In the genomic region with DNA sequence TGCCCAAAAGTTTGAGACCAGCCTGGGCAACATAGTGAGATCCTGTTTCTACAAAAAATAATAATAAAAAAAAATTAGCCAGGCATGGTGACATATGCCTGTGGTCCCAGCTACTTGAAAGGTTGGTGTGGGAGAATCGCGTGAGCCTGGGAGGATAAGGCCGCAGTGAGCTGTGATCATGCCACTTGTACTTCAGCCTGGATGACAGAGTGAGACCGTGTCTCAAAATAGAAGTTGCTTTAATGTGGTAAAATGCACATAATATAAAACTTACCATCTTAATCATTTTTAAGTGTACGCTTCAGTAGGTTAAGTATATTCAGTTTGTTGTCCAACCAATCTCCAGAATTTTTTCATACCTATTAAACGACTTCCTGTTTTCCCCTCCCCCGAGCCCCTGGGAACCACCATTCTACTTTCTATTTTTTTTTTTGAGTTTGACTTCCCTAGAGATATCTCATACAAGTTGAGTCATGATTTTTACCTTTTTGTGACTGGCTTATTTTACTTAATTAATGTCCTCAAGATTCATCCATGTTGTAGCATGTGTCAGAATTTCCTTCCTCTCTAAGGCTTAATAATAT, we compare ENCODE assay signal across 33 cellular contexts.
"Had no signal": no experiment of that assay in that cellular context is flagged by ENCODE, and none has a peak within 500 bp of the region (broad histone marks: within the 10 kb centered on the region; RNA-seq: fewer than 3 reads in every experiment).

No MANE protein-coding gene starts in this region.

- H3K27me3 Mint-ChIP-seq: activated naive CD8-positive, alpha-beta T cell treated with anti-CD3 and anti-CD28 coated beads, Interleukin-2, amount 10 ng/mL, durations not matched to agents 7 days and 5 days; activated T-cell treated with anti-CD3 and anti-CD28 coated beads, Interleukin-2, amount 50 U/mL, for 24 hours had no signal

- ATAC-seq: body of pancreas, Right ventricle myocardium inferior had no signal

- H3K27ac ChIP-seq: body of pancreas, breast epithelium, coronary artery, PC-9, RWPE1, VCaP had no signal

- H3K27ac Mint-ChIP-seq: activated CD4-positive, alpha-beta memory T cell treated with anti-CD3 and anti-CD28 coated beads, Interleukin-2, amount 10 ng/mL, durations not matched to agents 7 days and 5 days; activated naive CD4-positive, alpha-beta T cell treated with anti-CD3 and anti-CD28 coated beads, Interleukin-2, amount 50 U/mL, for 24 hours; activated naive CD8-positive, alpha-beta T cell treated with anti-CD3 and anti-CD28 coated beads, Interleukin-2, amount 10 ng/mL, durations not matched to agents 7 days and 5 days; activated T-cell treated with anti-CD3 and anti-CD28 coated beads, Interleukin-2, amount 50 U/mL, for 24 hours; activated T-helper 2 cell treated with anti-CD3 and anti-CD28 coated beads, Interferon-gamma antibody, Interleukin-2, Interleukin-4, amounts not matched to agents 10 μg/mL and 5 μg/mL and 100 μg/mL, durations not matched to agents 14 hours and 24 hours and 36 hours had no signal

- H3K9me3 ChIP-seq: body of pancreas had no signal

- H3K4me1 ChIP-seq: body of pancreas, breast epithelium had no signal

- H3K9me3 Mint-ChIP-seq: activated CD4-positive, alpha-beta memory T cell treated with anti-CD3 and anti-CD28 coated beads, Interleukin-2, amount 10 ng/mL, durations not matched to agents 7 days and 5 days; activated naive CD4-positive, alpha-beta T cell treated with anti-CD3 and anti-CD28 coated beads, Interleukin-2, amount 50 U/mL, for 24 hours; activated T-cell treated with anti-CD3 and anti-CD28 coated beads, Interleukin-2, amount 50 U/mL, for 24 hours; activated T-helper 2 cell treated with anti-CD3 and anti-CD28 coated beads, Interferon-gamma antibody, Interleukin-2, Interleukin-4, amounts not matched to agents 10 μg/mL and 5 μg/mL and 100 μg/mL, durations not matched to agents 14 hours and 24 hours and 36 hours had no signal

- H3K4me2 ChIP-seq: PC-9 had no signal

- H3K36me3 Mint-ChIP-seq: activated naive CD4-positive, alpha-beta T cell treated with anti-CD3 and anti-CD28 coated beads, Interleukin-2, amount 50 U/mL, for 24 hours; activated naive CD8-positive, alpha-beta T cell treated with anti-CD3 and anti-CD28 coated beads, Interleukin-2, amount 10 ng/mL, durations not matched to agents 7 days and 5 days had no signal

- H3K36me3 ChIP-seq: breast epithelium had no signal

- H3K27me3 ChIP-seq: body of pancreas, breast epithelium had no signal

- H3K4me3 Mint-ChIP-seq: activated CD4-positive, alpha-beta memory T cell treated with anti-CD3 and anti-CD28 coated beads, Interleukin-2, amount 10 ng/mL, durations not matched to agents 7 days and 5 days; activated naive CD4-positive, alpha-beta T cell treated with anti-CD3 and anti-CD28 coated beads, Interleukin-2, amount 50 U/mL, for 24 hours; activated naive CD8-positive, alpha-beta T cell treated with anti-CD3 and anti-CD28 coated beads, Interleukin-2, amount 10 ng/mL, durations not matched to agents 7 days and 5 days; activated T-cell treated with anti-CD3 and anti-CD28 coated beads, Interleukin-2, amount 50 U/mL, for 24 hours had no signal

- H3K4me1 Mint-ChIP-seq: activated CD4-positive, alpha-beta memory T cell treated with anti-CD3 and anti-CD28 coated beads, Interleukin-2, amount 10 ng/mL, durations not matched to agents 7 days and 5 days; activated naive CD4-positive, alpha-beta T cell treated with anti-CD3 and anti-CD28 coated beads, Interleukin-2, amount 50 U/mL, for 24 hours; activated naive CD8-positive, alpha-beta T cell treated with anti-CD3 and anti-CD28 coated beads, Interleukin-2, amount 10 ng/mL, durations not matched to agents 7 days and 5 days had no signal

- H3K4me3 ChIP-seq: body of pancreas, breast epithelium, coronary artery, PC-9 had no signal

- DNase-seq: activated CD4-positive, alpha-beta memory T cell treated with anti-CD3 and anti-CD28 coated beads, Interleukin-2, amount 10 ng/mL, durations not matched to agents 7 days and 5 days; activated CD4-positive, alpha-beta T cell treated with anti-CD3 and anti-CD28 coated beads for 1 hour; activated CD4-positive, alpha-beta T cell treated with anti-CD3 and anti-CD28 coated beads for 48 hours; activated CD4-positive, CD25-positive, alpha-beta regulatory T cell; activated gamma-delta T cell; activated naive CD4-positive, alpha-beta T cell treated with Interleukin-2 at 50 U/mL for 16 hours; activated naive CD8-positive, alpha-beta T cell treated with anti-CD3 and anti-CD28 coated beads, Interleukin-2, amount 10 ng/mL, durations not matched to agents 7 days and 5 days; activated T-cell treated with anti-CD3 and anti-CD28 coated beads, Interleukin-2, amount 50 U/mL, for 24 hours; body of pancreas; MM.1S; NCI-H1048; NCI-H1105 treated with DMSO at 0.1 percent for 48 hours; NCI-H1436; NCI-H1694; NCI-H1930; NCI-H510A; NCI-H526; NCI-H748 treated with DMSO at 0.1 percent for 48 hours; NK-92 treated with Interleukin-12 subunit alpha and Interleukin-12 subunit beta, amount 100 ng/mL, for 24 hours; PC-9; SW 1271; T-helper 1 cell; T-helper 2 cell; T-helper 9 cell had no signal

- H2AFZ ChIP-seq: PC-9 had no signal

- FAIRE-seq: astrocyte, RCC 7860 had no signal
